Comparison of ENCODE assay signal across 7 cellular contexts in the genomic region with DNA sequence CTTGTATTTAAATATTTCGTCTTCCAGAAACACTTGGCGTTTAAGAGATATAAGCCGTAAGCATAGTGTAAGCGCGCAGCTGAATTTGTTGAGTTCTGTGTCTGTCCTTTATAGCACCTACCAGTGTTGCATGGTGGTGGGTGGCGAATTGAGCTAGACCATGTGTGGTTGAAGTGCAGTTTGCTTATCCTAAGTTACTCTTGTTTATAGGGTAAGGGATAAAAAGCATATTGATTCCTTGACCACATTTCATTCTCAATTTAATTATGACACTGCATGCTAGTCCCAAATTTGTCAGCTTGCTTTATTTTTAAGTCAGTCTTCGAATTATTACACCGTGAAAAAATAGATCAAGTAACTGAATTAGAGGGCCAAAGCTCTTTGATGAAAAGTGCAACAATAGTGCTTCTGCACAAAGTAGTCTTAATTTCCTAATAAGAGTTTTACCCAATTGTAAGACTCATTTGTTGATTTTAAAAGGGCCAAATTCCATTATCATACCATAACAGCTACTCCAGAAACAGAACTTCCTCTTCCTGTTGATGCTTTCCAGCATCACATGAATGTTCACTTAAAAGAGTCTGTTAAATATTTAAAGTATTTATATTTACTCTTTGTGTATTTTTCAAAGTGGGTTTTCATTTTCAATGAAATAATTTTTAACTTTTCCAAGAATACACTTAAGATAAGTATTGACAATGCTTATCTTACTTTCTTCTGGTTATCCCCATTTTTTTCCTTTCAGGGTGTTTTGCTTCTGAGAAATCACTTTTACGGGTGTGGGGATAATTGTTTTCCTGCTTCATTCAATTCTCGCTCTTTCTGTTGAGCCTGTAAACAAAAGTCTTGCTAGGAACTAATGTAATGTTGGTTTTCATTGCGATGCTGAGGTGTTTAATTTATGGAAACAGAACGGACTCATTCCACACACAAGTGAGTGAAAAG. TPM values are rescaled to one million over a fixed set of nuclear protein-coding genes. Genes with fewer than 3 reads are reported as not detected.
DNase-seq lines count a peak whose midpoint lies in the region; ATAC-seq and TF ChIP-seq lines count a peak whose summit lies in the region.

No MANE protein-coding gene starts in this region.

- H3K36me3 Mint-ChIP-seq in neural crest cell (ENCODE audit: low read depth): no peaks in the 10 kb centered on the region

- no peaks in the 10 kb centered on the region for H3K27me3 ChIP-seq in ectodermal cell (ENCODE audit: control insufficient read depth, insufficient read depth, low read length, poor library complexity, severe bottlenecking)

- 55 to 57% methylated on average over 10 to 12 of the region's 12 CpGs for WGBS in ectodermal cell, 2 experiments

- H3K4me1 ChIP-seq in ectodermal cell (ENCODE audit: control insufficient read depth, insufficient read depth, low read length): peaks cover 8% of the 10 kb centered on the region

- no peaks in the 10 kb centered on the region for H3K9me3 Mint-ChIP-seq in neural crest cell

- no peak for DNase-seq in GM12864 (ENCODE audit: low read depth)
- DNase-seq in OCI-M1 (lab: John Stamatoyannopoulos, UW): peak; percentile 78
- DNase-seq in neural crest cell (ENCODE audit: low read depth, low spot score): no peak

- H3K36me3 ChIP-seq in ectodermal cell (ENCODE audit: control insufficient read depth, insufficient read depth, low read length): no peaks in the 10 kb centered on the region

- peaks cover 44% of the 10 kb centered on the region for H3K4me1 Mint-ChIP-seq in neural crest cell

- H3K4me3 ChIP-seq in GM12864 (ENCODE audit: low read depth, low read length) (peak overlapping the region; percentile 98), ectodermal cell (ENCODE audit: insufficient read depth, low read depth, low read length) (peak overlapping the region; percentile 91)

- H3K27me3 Mint-ChIP-seq in neural crest cell (ENCODE audit: low read depth): no peaks in the 10 kb centered on the region

- H3K4me3 Mint-ChIP-seq in neural crest cell: peak overlapping the region; percentile 97

- no peak for ATAC-seq in HG03135 (IDR thresholded peaks at IDR 0.05; ENCODE audit: unreplicated experiment)
- ATAC-seq in HG02571 (IDR thresholded peaks at IDR 0.05; ENCODE audit: unreplicated experiment): no peak
- ATAC-seq in GM18502 (IDR thresholded peaks at IDR 0.05; ENCODE audit: poor library complexity, unreplicated experiment): no peak

- TF ChIP-seq CTCF in GM12864 (IDR thresholded peaks at IDR 0.05; ENCODE audit: low read depth, low read length, missing control alignments): no peak
- no peak for TF ChIP-seq CTCF in neural crest cell (conservative IDR thresholded peaks at IDR 0.05)

- no peak overlapping the region for H3K27ac Mint-ChIP-seq in neural crest cell (ENCODE audit: unreplicated experiment)

- no peak overlapping the region for H3K27ac ChIP-seq in ectodermal cell (ENCODE audit: insufficient read depth, low read depth, low read length, poor library complexity, severe bottlenecking)

- H3K9me3 ChIP-seq in ectodermal cell (ENCODE audit: control insufficient read depth, low read length): no peaks in the 10 kb centered on the region

RNA-seq across cellular contexts. Expression of a gene that starts 2.0 kb away (rescaled TPM):
- 20.1 TPM for polyA plus RNA-seq in ectodermal cell (2013, experiment 1 of 4)
- polyA plus RNA-seq in ectodermal cell (2013, experiment 2 of 4): 23.7 TPM
- 17.7 TPM for polyA plus RNA-seq in ectodermal cell (2013, experiment 3 of 4)
- polyA plus RNA-seq in ectodermal cell (2013, experiment 4 of 4): 19.5 TPM
- 66.1 and 66.2 TPM in 2 replicates for total RNA-seq in neural crest cell

RNA-seq across cellular contexts. Expression of a gene that starts 13.1 kb away (rescaled TPM):
- polyA plus RNA-seq in ectodermal cell (2013, experiment 1 of 4): 20.7 TPM
- 15.1 TPM for polyA plus RNA-seq in ectodermal cell (2013, experiment 2 of 4)
- polyA plus RNA-seq in ectodermal cell (2013, experiment 3 of 4): 15.7 TPM
- 18.8 TPM for polyA plus RNA-seq in ectodermal cell (2013, experiment 4 of 4)
- 16.7 and 16.8 TPM in 2 replicates for total RNA-seq in neural crest cell
